Comparison of ENCODE assay signal across 8 cellular contexts in the genomic region with DNA sequence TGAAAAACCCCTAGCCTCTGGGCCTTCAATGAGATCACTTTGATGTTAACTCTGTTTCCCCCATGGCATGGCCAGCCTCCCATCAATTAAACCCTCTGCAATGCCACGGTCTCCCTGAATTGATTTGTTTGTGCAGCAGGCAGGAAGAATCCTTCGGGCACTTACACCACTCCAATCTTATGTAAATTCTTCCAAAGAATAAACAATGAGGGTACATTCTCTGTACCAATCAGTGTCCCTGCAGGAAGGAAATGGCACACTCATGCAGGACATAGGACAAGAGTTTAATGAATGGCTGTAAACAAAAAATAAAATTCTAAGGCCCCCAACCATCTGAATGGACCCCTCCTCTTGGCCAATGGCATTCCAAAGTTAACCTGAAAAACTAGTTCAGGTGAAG. TPM values are rescaled to one million over a fixed set of nuclear protein-coding genes. Genes with fewer than 3 reads are reported as not detected.
"Had no signal": no experiment of that assay in that cellular context is flagged by ENCODE, and none has a peak within 500 bp of the region (broad histone marks: within the 10 kb centered on the region; RNA-seq: fewer than 3 reads in every experiment).

No MANE protein-coding gene starts in this region.

- H3K27ac Mint-ChIP-seq: GM23338, H9 had no signal

- ATAC-seq: GM23338, K562 had no signal

- H3K4me3 ChIP-seq: GM23338, K562 had no signal

- H3K4me1 Mint-ChIP-seq: GM23338 had no signal

- DNase-seq: H9, HCEC 1CT, IMR-90, KG1 had no signal

- H3K4me3 Mint-ChIP-seq: GM23338, H9 had no signal

RNA-seq across cellular contexts. Expression of a gene that starts 22.2 kb away (rescaled TPM):
- total RNA-seq: H1, H9, HT-29, IMR-90, K562 had no signal
- polyA plus RNA-seq: GM23338, IMR-90, K562 had no signal
